Comparison of ENCODE assay signal across 8 cellular contexts in genomic region chr16:49755291-49755611, GRCh38.
A peak's percentile ranks its signal among the peaks of the same experiment; 100 is the strongest.
DNase-seq lines count a peak whose midpoint lies in the region; ATAC-seq and TF ChIP-seq lines count a peak whose summit lies in the region.

No MANE protein-coding gene starts in this region.

- H3K36me3 ChIP-seq in cardiac muscle cell, result no peaks in the 10 kb centered on the region

- H3K27ac ChIP-seq in cardiac muscle cell, result no peak overlapping the region

- H3K4me3 ChIP-seq in GM12865 (ENCODE audit: low read depth, low read length) (no peak overlapping the region), cardiac muscle cell (peak overlapping the region; percentile 21)

- ATAC-seq in SK-N-SH treated with all-trans-retinoic acid at 6 μM for 48 hours (peak; percentile 61; the same call in 1 of the 3 replicates), GM19351 (IDR thresholded peaks at IDR 0.05; ENCODE audit: unreplicated experiment) (no peak), HG02884 (IDR thresholded peaks at IDR 0.05; ENCODE audit: unreplicated experiment) (no peak), GM21423 (IDR thresholded peaks at IDR 0.05; ENCODE audit: unreplicated experiment) (no peak)

- DNase-seq in GM12865 (ENCODE audit: low read depth), result no peak
- DNase-seq in cardiac muscle cell (ENCODE audit: low read depth in 1 of 2, low spot score in 1 of 2), result peak; percentile 54 to 72
- peak; percentile 29 for DNase-seq in pons (ENCODE audit: low spot score)
- DNase-seq in NCI-H226, result no peak

- H3K27me3 ChIP-seq in cardiac muscle cell, result no peaks in the 10 kb centered on the region

- no peaks in the 10 kb centered on the region for H3K9me3 ChIP-seq in cardiac muscle cell (ENCODE audit: low read depth)

- peaks cover 7% of the 10 kb centered on the region for H3K4me1 ChIP-seq in cardiac muscle cell (ENCODE audit: low read depth)

- peak; percentile 10 for TF ChIP-seq CTCF in GM12865 (IDR thresholded peaks at IDR 0.05; ENCODE audit: insufficient read depth, low read depth, low read length, missing control alignments)
- peak; percentile 70 for TF ChIP-seq CTCF in cardiac muscle cell (IDR thresholded peaks at IDR 0.05; ENCODE audit: low read depth, low read length)

TF ChIP-seq in SK-N-SH treated with all-trans-retinoic acid at 6 μM for 48 hours, 23 proteins besides CTCF, POLR2A, EP300 and RAD21:
- peak; percentile 42; the same call in 1 of the 2 replicates for TF ChIP-seq TCF4 (CRISPR knock-in tag; IDR thresholded peaks at IDR 0.05; ENCODE audit: borderline replicate concordance)
- TF ChIP-seq ESRRG (CRISPR knock-in tag; IDR thresholded peaks at IDR 0.05), result no peak
TF ChIP-seq in SK-N-SH treated with all-trans-retinoic acid at 6 μM for 48 hours: peak in this region for 1.

Comparison
In these comparisons a context has a peak if more than half of its experiments do, and no peak if none do; other contexts are left out.
1. DNase-seq: peak in cardiac muscle cell (2 of 2) and pons (single experiment); none in GM12865 (single experiment) and NCI-H226 (single experiment).